In the genomic region with DNA sequence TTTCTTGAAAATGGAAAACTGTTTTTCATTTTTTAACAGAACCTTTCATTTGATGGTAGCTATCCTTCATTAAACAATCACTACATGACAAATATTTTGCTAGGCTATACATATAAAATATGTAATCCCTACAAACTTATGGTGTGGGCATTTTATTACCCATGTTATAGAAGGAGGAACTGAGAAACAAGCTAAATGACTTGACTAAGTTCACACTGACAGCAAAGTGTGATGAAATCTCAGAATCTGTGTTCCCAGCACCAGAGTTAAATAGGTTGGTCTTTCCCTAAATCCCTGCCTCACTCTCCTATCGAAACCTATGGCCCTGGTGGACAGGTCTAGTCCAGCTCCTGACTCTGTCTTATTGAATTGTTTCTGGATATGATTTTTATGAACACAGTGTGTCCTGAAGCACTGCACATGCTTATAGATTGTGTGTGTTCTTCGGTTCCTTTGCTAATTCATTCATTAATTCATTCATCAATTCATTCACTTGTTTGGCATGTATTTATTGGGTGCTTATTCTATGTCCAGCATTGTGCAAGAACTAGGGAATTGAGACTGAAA, we compare ENCODE assay signal across 1 cellular context.
TF ChIP-seq lines count a peak whose summit lies in the region.

No MANE protein-coding gene starts in this region.

TF ChIP-seq in K562, 482 proteins besides CTCF, POLR2A, EP300 and RAD21 (continued from another document):
- TF ChIP-seq ZNF639 (CRISPR knock-in tag; conservative IDR thresholded peaks at IDR 0.05 in 1 of 2, IDR thresholded peaks at IDR 0.05 in 1 of 2) (0 out of 4 replicates have a peak, but pooled peaks of 1 of the 2 experiments have one; percentile 1), KLF10 (CRISPR knock-in tag; IDR thresholded peaks at IDR 0.05) (no peak), ZNF24 (IDR thresholded peaks at IDR 0.05) (peak; percentile 65; the same call in 1 of the 2 replicates)
